8 cellular contexts compared by ENCODE assay signal in the genomic region with DNA sequence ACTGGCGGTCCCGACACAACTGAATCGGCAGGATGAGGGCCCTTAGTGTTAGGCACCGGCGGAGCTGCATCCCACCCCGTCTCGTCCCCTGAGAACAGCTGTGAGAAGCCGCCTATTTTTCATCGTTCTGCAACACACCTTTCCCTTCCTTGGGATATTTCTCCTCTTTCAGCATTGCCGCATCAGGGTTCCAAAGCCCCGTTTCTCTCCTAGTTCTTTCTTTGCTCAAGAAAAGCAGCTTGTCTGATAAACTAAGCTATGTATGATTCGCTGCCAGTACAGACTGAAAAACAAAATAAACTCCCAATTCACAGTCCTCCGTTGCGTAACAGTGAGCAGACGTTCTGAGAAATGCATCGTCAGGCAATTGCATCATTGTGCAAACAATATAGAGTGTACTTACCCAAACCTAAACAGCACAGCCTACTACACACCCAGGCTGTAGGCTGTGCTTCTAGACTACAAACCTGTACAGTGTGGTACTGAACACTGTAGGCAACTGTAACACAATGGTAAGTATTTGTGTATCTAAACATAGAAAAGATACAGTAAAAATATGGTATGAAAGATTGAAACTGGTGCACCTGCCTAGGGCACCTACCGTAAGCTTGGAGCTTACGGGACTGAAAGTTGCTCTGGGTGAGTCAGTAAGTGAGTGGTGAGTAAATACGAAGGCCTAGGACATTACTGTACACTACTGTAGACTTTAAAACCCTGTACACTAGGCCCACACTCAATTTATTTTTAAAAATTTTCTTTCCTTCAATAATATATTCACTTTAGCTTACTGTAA. TPM values are rescaled to one million over a fixed set of nuclear protein-coding genes. Genes with fewer than 3 reads are reported as not detected.
DNase-seq lines count a peak whose midpoint lies in the region; ATAC-seq and TF ChIP-seq lines count a peak whose summit lies in the region.

No MANE protein-coding gene starts in this region.

- H4K20me1 ChIP-seq in GM23248 (ENCODE audit: insufficient read depth): no peaks in the 10 kb centered on the region
- no peaks in the 10 kb centered on the region for H4K20me1 ChIP-seq in neural progenitor cell (ENCODE audit: low read depth)

- peaks cover under 1% of the 10 kb centered on the region for H3K9me3 Mint-ChIP-seq in neural progenitor cell

- DNase-seq in GM23248 (peak; percentile 80), OCI-M1 (lab: John Stamatoyannopoulos, UW) (peak; percentile 35), epithelial cell of esophagus (ENCODE audit: low read depth) (peak; percentile 93), neural progenitor cell (ENCODE audit: low spot score) (no peak), GM20000 (ENCODE audit: low spot score) (no peak), epidermal melanocyte (ENCODE audit: insufficient read length, low spot score) (no peak)

- H2AFZ ChIP-seq in GM23248 (peak overlapping the region; percentile 100), neural progenitor cell (replicated peaks) (peak overlapping the region; percentile 99)

- ATAC-seq in GM18868 (IDR thresholded peaks at IDR 0.05; ENCODE audit: unreplicated experiment): no peak
- no peak for ATAC-seq in GM21381 (IDR thresholded peaks at IDR 0.05; ENCODE audit: unreplicated experiment)

- 16 to 19% methylated on average over 19 of the region's 19 CpGs for WGBS in GM23248 (ENCODE audit: low coverage in 1 of 2, low lambda C conversion rate in 2 of 2, missing lambda C conversion rate in 2 of 2), 2 experiments

- in situ Hi-C loops in GM23248 (cut with MboI): no loop called here

- H3K27me3 Mint-ChIP-seq in neural progenitor cell (ENCODE audit: insufficient read depth, low read depth): peaks cover 4% of the 10 kb centered on the region

- H3K4me2 ChIP-seq in GM23248 (ENCODE audit: unreplicated experiment): peak overlapping the region; percentile 98
- H3K4me2 ChIP-seq in neural progenitor cell: peak overlapping the region; percentile 82

- H3K4me1 Mint-ChIP-seq in neural progenitor cell: no peaks in the 10 kb centered on the region

- no peaks in the 10 kb centered on the region for H3K36me3 ChIP-seq in GM23248 (ENCODE audit: low read depth)
- H3K36me3 ChIP-seq in neural progenitor cell: no peaks in the 10 kb centered on the region

- H3F3A ChIP-seq in GM23248 (ENCODE audit: insufficient read depth) (0 out of 2 replicates have a peak, but pooled peaks cover 9% of the 10 kb centered on the region), neural progenitor cell (ENCODE audit: low read depth) (no peaks in the 10 kb centered on the region)

- peak overlapping the region; percentile 83 for H3K4me3 Mint-ChIP-seq in neural progenitor cell

- H3K9me3 ChIP-seq in GM23248 (ENCODE audit: low read depth) (no peaks in the 10 kb centered on the region), neural progenitor cell (ENCODE audit: low read depth) (no peaks in the 10 kb centered on the region)

- no peaks in the 10 kb centered on the region for H3K9me2 ChIP-seq in GM23248 (ENCODE audit: insufficient read depth)

- peak overlapping the region; percentile 93 for H3K9ac ChIP-seq in GM23248
- H3K9ac ChIP-seq in neural progenitor cell: no peak overlapping the region

- no peak for TF ChIP-seq CTCF in epithelial cell of esophagus (IDR thresholded peaks at IDR 0.05; ENCODE audit: insufficient read depth, low read depth, low read length, missing control alignments)
- no peak for TF ChIP-seq CTCF in neural progenitor cell (IDR thresholded peaks at IDR 0.05)
- TF ChIP-seq CTCF in GM20000 (IDR thresholded peaks at IDR 0.05; ENCODE audit: extremely low read depth, missing control alignments): no peak

- H3K27ac ChIP-seq in GM23248 (peak overlapping the region; percentile 56), neural progenitor cell (no peak overlapping the region)

- no peak overlapping the region for H3K27ac Mint-ChIP-seq in neural progenitor cell

- H3K27me3 ChIP-seq in GM23248 (replicated peaks; ENCODE audit: insufficient read depth) (no peaks in the 10 kb centered on the region), neural progenitor cell (peaks cover 13% of the 10 kb centered on the region)

- H3K36me3 Mint-ChIP-seq in neural progenitor cell: no peaks in the 10 kb centered on the region

- H3K4me3 ChIP-seq in GM23248 (peak overlapping the region; percentile 95), epithelial cell of esophagus (ENCODE audit: low read length) (peak overlapping the region; percentile 76), neural progenitor cell (no peak overlapping the region)

- no peaks in the 10 kb centered on the region for H3K79me2 ChIP-seq in GM23248 (ENCODE audit: insufficient read depth)
- H3K79me2 ChIP-seq in neural progenitor cell (ENCODE audit: low read depth): no peaks in the 10 kb centered on the region

- H3K4me1 ChIP-seq in GM23248 (ENCODE audit: insufficient read depth) (peaks cover 7% of the 10 kb centered on the region; the same call in 1 of the 2 replicates), neural progenitor cell (no peaks in the 10 kb centered on the region)

RNA-seq across cellular contexts. Expression of a gene that starts 8.9 kb away (rescaled TPM):
- not detected in 2 replicates for total RNA-seq in GM23248 (2014; rRNA removed; shearing (Covaris generic))
- not detected in 2 replicates for polyA plus RNA-seq in GM23248 (2016; fragmentation: Nextera tagmentation; extraction: Ambion mirVana)
- total RNA-seq in neural progenitor cell (ENCODE audit: low replicate concordance): 1.1 and 1.5 TPM in 2 replicates

Comparison
In these comparisons a context has a peak if more than half of its experiments do, and no peak if none do; other contexts are left out.
1. DNase-seq: peak in GM23248 (single experiment), OCI-M1 (single experiment) and epithelial cell of esophagus (single experiment); none in neural progenitor cell (single experiment), GM20000 (single experiment) and epidermal melanocyte (single experiment).